ENCODE assay signal across 1 cellular context in the genomic region with DNA sequence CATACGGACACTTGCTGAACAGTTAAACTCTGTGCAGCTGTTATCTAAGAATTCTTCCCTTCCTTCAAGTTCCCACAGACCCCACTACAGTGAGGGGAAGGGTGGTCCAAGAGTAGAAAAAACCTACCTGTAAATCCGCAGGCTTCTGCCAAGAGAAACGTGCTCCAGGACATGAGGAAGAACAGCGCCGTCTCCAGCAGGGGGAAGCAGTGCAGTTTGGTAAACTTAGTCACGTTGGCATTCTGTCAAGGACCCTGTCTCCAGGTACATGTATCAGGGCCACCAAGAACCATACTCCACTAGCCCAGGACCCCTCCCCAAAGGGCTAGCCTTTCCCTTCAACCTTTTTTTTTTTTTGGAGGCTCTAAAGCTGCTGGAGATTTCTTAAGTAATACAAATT.
TF ChIP-seq lines count a peak whose summit lies in the region.

No MANE protein-coding gene starts in this region.

TF ChIP-seq in IMR-90, 13 proteins besides CTCF, POLR2A, EP300 and RAD21:
- TF ChIP-seq NFE2L2 (IDR thresholded peaks at IDR 0.05; ENCODE audit: low read depth, low read length) (no peak), CEBPB (IDR thresholded peaks at IDR 0.05; ENCODE audit: low read depth, low read length) (no peak), MAZ (IDR thresholded peaks at IDR 0.05; ENCODE audit: borderline replicate concordance, low read depth, low read length) (no peak), MXI1 (IDR thresholded peaks at IDR 0.05; ENCODE audit: borderline replicate concordance, low read depth, low read length) (no peak), CHD1 (IDR thresholded peaks at IDR 0.05; ENCODE audit: low read depth, low read length) (no peak), BHLHE40 (IDR thresholded peaks at IDR 0.05; ENCODE audit: low read depth, low read length) (no peak), FOS (IDR thresholded peaks at IDR 0.05; ENCODE audit: low read depth, low read length) (no peak), RCOR1 (IDR thresholded peaks at IDR 0.05; ENCODE audit: insufficient replicate concordance, low read length) (no peak), SMC3 (IDR thresholded peaks at IDR 0.05; ENCODE audit: low read depth, low read length) (no peak), RFX5 (IDR thresholded peaks at IDR 0.05; ENCODE audit: low read depth, low read length) (no peak), MAFK (IDR thresholded peaks at IDR 0.05; ENCODE audit: low read depth, low read length) (no peak)
- TF ChIP-seq, protein P1, sequence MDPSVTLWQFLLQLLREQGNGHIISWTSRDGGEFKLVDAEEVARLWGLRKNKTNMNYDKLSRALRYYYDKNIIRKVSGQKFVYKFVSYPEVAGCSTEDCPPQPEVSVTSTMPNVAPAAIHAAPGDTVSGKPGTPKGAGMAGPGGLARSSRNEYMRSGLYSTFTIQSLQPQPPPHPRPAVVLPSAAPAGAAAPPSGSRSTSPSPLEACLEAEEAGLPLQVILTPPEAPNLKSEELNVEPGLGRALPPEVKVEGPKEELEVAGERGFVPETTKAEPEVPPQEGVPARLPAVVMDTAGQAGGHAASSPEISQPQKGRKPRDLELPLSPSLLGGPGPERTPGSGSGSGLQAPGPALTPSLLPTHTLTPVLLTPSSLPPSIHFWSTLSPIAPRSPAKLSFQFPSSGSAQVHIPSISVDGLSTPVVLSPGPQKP (IDR thresholded peaks at IDR 0.05; ENCODE audit: borderline replicate concordance, low read depth, low read length) = no peak
- TF ChIP-seq, protein P2, sequence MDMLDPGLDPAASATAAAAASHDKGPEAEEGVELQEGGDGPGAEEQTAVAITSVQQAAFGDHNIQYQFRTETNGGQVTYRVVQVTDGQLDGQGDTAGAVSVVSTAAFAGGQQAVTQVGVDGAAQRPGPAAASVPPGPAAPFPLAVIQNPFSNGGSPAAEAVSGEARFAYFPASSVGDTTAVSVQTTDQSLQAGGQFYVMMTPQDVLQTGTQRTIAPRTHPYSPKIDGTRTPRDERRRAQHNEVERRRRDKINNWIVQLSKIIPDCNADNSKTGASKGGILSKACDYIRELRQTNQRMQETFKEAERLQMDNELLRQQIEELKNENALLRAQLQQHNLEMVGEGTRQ (IDR thresholded peaks at IDR 0.05; ENCODE audit: low read depth, low read length) = no peak
